In the genomic region with DNA sequence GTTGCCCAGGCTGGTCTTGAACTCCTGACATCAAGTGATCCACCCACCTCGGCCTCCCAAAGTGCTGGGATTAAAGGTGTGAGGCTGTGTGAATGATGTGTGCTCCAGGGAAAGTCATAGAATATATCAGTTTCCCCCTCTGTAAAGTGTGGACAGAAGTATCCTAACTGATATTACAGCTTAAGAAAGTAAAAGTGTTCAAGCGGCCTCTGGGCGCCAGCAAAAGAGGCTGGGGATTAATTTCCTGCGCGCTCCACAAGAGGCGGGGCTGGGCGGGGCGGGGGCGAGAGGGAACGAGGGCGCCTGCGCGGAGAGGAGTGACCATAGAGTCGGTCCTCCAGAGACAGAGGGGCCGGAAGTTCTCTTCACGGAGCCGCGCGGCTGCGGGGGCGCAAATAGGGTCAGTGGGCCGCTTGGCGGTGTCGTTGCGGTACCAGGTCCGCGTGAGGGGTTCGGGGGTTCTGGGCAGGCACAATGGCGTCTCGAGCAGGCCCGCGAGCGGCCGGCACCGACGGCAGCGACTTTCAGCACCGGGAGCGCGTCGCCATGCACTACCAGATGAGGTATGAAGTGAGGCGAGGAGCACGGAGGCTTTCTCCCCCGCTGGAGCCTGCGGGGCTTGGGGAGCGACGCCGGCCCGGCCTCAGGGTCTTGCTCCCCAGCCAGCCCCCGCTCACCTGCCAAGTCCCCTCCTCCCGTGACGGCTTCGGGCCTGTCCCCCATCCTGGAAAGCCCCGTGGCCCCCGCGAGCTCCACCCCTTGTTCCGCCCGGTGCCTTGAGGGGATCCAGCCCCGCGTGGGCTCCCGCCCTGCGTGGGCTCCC, we compare ENCODE assay signal across 8 cellular contexts.
A peak's percentile ranks its signal among the peaks of the same experiment; 100 is the strongest.
DNase-seq lines count a peak whose midpoint lies in the region; ATAC-seq lines count a peak whose summit lies in the region.

A gene (plus strand): TSS at position 362 of the 823 bp plus-strand sequence. CDS start 113 bp downstream, at position 475.

- ATAC-seq in GM19025 (IDR thresholded peaks at IDR 0.05; ENCODE audit: low read depth, unreplicated experiment), result peak; percentile 58
- peak; percentile 87 for ATAC-seq in HG03280 (IDR thresholded peaks at IDR 0.05; ENCODE audit: unreplicated experiment)

- H3K27me3 ChIP-seq in layer of hippocampus (ENCODE audit: control insufficient read depth, insufficient read depth, low read length), result no peaks in the 10 kb centered on the region

- H3K27ac ChIP-seq in cingulate gyrus (ENCODE audit: low read depth, low read length) (peak within 1 kb of the TSS; percentile 89), layer of hippocampus (ENCODE audit: low read depth, low read length) (peak within 1 kb of the TSS; percentile 92)

- peak; percentile 96 for DNase-seq in AG20443 (ENCODE audit: low spot score)
- peak; percentile 45 for DNase-seq in NCI-H526 treated with DMSO at 0.1 percent for 48 hours (lab: John Stamatoyannopoulos, UW)
- peak; percentile 94 for DNase-seq in activated CD4-positive, alpha-beta T cell treated with anti-CD3 and anti-CD28 coated beads for 48 hours
- DNase-seq in stimulated activated CD4-positive, alpha-beta T cell treated with anti-CD3 and anti-CD28 coated beads, Interleukin-1b, Interleukin-23, amount 100 ng/mL, for 1 hour (ENCODE audit: low read depth in 2 of 2), result peak; percentile 79 to 91

Comparison
In these comparisons a context has a peak if more than half of its experiments do, and no peak if none do; other contexts are left out.
1. Peak in every context shown above with its lines: DNase-seq, ATAC-seq and H3K27ac ChIP-seq.
2. DNase-seq: peak in every context shown above with its lines; median percentile 96 in AG20443; 94 in activated CD4-positive, alpha-beta T cell treated with anti-CD3 and anti-CD28 coated beads for 48 hours; 85 in stimulated activated CD4-positive, alpha-beta T cell treated with anti-CD3 and anti-CD28 coated beads, Interleukin-1b, Interleukin-23, amount 100 ng/mL, for 1 hour; 45 in NCI-H526 treated with DMSO at 0.1 percent for 48 hours.